ENCODE assay signal across 35 cellular contexts in the genomic region with DNA sequence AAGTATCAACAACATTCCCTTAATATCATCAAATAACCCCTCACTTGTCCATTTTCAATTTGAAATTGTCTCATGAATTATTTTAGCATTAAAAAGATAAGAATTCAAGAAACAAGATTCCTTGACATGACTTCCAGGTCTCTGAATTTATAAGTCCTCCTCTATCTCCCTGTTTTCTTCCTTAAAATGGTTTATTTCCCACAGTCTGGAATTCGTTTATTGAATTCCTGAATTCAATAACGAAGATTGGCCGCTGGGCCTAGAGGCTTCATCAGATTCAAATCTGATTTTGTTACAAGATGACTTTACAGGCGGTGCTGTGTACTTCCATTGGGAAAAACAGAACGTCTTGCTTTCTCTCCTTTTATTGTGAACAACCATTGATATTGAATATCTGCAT.
"Had no signal": no experiment of that assay in that cellular context is flagged by ENCODE, and none has a peak within 500 bp of the region (broad histone marks: within the 10 kb centered on the region; RNA-seq: fewer than 3 reads in every experiment).

No MANE protein-coding gene starts in this region.

- H3K4me3 ChIP-seq: MG63 had no signal

- DNase-seq: Karpas-422, Kasumi-1, MG63, MM.1S, MV-4-11, NCI-H1048, NCI-H1092, NCI-H1092 treated with DMSO at 0.1 percent for 48 hours, NCI-H1105, NCI-H1105 treated with DMSO at 0.1 percent for 48 hours, NCI-H1417, NCI-H1417 treated with DMSO at 0.1 percent for 48 hours, NCI-H1436, NCI-H1436 treated with DMSO at 0.1 percent for 48 hours, NCI-H146, NCI-H1694, NCI-H1694 treated with DMSO at 0.1 percent for 48 hours, NCI-H187, NCI-H187 treated with DMSO at 0.1 percent for 48 hours, NCI-H1930, NCI-H2029, NCI-H2029 treated with DMSO at 0.1 percent for 48 hours, NCI-H2081, NCI-H2081 treated with DMSO at 0.1 percent for 48 hours, NCI-H2107, NCI-H2171, NCI-H2171 treated with DMSO at 0.1 percent for 48 hours, NCI-H2227 treated with DMSO at 0.1 percent for 48 hours, NCI-H226, NCI-H345, NCI-H446, NCI-H446 treated with DMSO at 0.1 percent for 48 hours, NCI-H510A, NCI-H510A treated with DMSO at 0.1 percent for 48 hours, NCI-H524 had no signal

- H3K36me3 ChIP-seq: MG63 had no signal
